Comparison of ENCODE assay signal across 28 cellular contexts in the genomic region with DNA sequence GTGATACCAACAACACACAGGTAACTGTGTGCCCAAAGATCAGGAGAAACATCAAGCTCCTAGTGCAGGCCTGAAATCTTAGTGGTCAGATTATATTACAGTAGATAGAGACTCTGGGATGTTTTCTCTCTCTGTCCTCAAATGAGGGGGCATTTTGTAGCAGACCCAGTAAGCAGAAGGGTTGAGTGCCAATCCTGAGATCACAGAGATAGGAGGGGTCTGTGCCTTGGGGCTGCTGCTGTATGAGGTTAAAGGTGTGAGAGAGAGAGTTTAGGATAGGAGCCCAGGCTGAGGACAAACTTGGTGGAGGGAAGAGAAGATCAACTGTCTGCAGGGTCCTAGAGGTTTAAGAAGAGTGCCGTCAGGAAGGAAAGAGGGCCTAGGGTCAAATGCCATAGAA.
"Had no signal": no experiment of that assay in that cellular context is flagged by ENCODE, and none has a peak within 500 bp of the region (broad histone marks: within the 10 kb centered on the region; RNA-seq: fewer than 3 reads in every experiment).

No MANE protein-coding gene starts in this region.

- DNase-seq: activated B cell treated with CpG ODN at 0.5 μM for 24 hours; activated CD4-positive, alpha-beta memory T cell treated with anti-CD3 and anti-CD28 coated beads for 36 hours; activated CD4-positive, alpha-beta T cell treated with anti-CD3 and anti-CD28 coated beads for 36 hours; activated CD4-positive, alpha-beta T cell treated with anti-CD3 and anti-CD28 coated beads, Interleukin-2, amount 10 ng/mL, durations not matched to agents 24 days and 14 days; activated CD4-positive, CD25-positive, alpha-beta regulatory T cell treated with anti-CD3 and anti-CD28 coated beads, Interleukin-2, amount 50 U/mL, for 72 hours; activated CD8-positive, alpha-beta memory T cell treated with anti-CD3 and anti-CD28 coated beads, Interleukin-2, amount 10 ng/mL, durations not matched to agents 7 days and 5 days; activated CD8-positive, alpha-beta memory T cell treated with anti-CD3 and anti-CD28 coated beads, Interleukin-2, amount 50 U/mL, for 4 hours; activated CD8-positive, alpha-beta T cell treated with anti-CD3 and anti-CD28 coated beads, Interleukin-2, amount 10 ng/mL, durations not matched to agents 7 days and 5 days; activated gamma-delta T cell; activated naive CD4-positive, alpha-beta T cell; activated naive CD4-positive, alpha-beta T cell treated with anti-CD3 and anti-CD28 coated beads, Interleukin-2, amount 10 ng/mL, durations not matched to agents 7 days and 5 days; activated naive CD8-positive, alpha-beta T cell treated with anti-CD3 and anti-CD28 coated beads, Interleukin-2, amount 10 ng/mL, durations not matched to agents 7 days and 5 days; activated T-cell treated with anti-CD3 and anti-CD28 coated beads, Interleukin-2, amount 50 U/mL, for 1 hour; activated T-cell treated with anti-CD3 and anti-CD28 coated beads, Interleukin-2, amount 50 U/mL, for 72 hours; brain microvascular endothelial cell; dorsolateral prefrontal cortex; effector memory CD4-positive, alpha-beta T cell; erythroblast; foreskin keratinocyte; gastrocnemius medialis; heart right ventricle; T-helper 1 cell; T-helper 17 cell had no signal

- H3K4me3 Mint-ChIP-seq: activated B cell treated with CpG ODN at 0.5 μM for 24 hours; activated CD4-positive, alpha-beta memory T cell treated with anti-CD3 and anti-CD28 coated beads for 36 hours; activated CD4-positive, alpha-beta T cell treated with anti-CD3 and anti-CD28 coated beads for 36 hours; activated CD4-positive, alpha-beta T cell treated with anti-CD3 and anti-CD28 coated beads, Interleukin-2, amount 10 ng/mL, durations not matched to agents 24 days and 14 days; activated CD8-positive, alpha-beta memory T cell treated with anti-CD3 and anti-CD28 coated beads, Interleukin-2, amount 10 ng/mL, durations not matched to agents 7 days and 5 days; activated CD8-positive, alpha-beta T cell treated with anti-CD3 and anti-CD28 coated beads, Interleukin-2, amount 10 ng/mL, durations not matched to agents 7 days and 5 days; activated naive CD4-positive, alpha-beta T cell treated with anti-CD3 and anti-CD28 coated beads, Interleukin-2, amount 10 ng/mL, durations not matched to agents 7 days and 5 days; activated naive CD8-positive, alpha-beta T cell treated with anti-CD3 and anti-CD28 coated beads, Interleukin-2, amount 10 ng/mL, durations not matched to agents 7 days and 5 days; activated T-cell treated with anti-CD3 and anti-CD28 coated beads, Interleukin-2, amount 50 U/mL, for 72 hours; central memory CD8-positive, alpha-beta T cell; dendritic cell treated with granulocyte-macrophage colony-stimulating factor and Interleukin-4, amounts not matched to agents 40 ng/mL and 50 ng/mL, for 4 days; T-helper 17 cell; T-helper 2 cell treated with Interferon-gamma antibody and Interleukin-4, amounts not matched to agents 5 μg/mL and 100 μg/mL, for 36 hours had no signal

- H3K9me3 Mint-ChIP-seq: central memory CD8-positive, alpha-beta T cell had no signal

- H3K4me1 Mint-ChIP-seq: activated B cell treated with CpG ODN at 0.5 μM for 24 hours; activated CD4-positive, alpha-beta T cell treated with anti-CD3 and anti-CD28 coated beads for 36 hours; activated CD4-positive, alpha-beta T cell treated with anti-CD3 and anti-CD28 coated beads, Interleukin-2, amount 10 ng/mL, durations not matched to agents 24 days and 14 days; activated CD8-positive, alpha-beta memory T cell treated with anti-CD3 and anti-CD28 coated beads, Interleukin-2, amount 10 ng/mL, durations not matched to agents 7 days and 5 days; activated naive CD4-positive, alpha-beta T cell treated with anti-CD3 and anti-CD28 coated beads, Interleukin-2, amount 10 ng/mL, durations not matched to agents 7 days and 5 days; activated naive CD8-positive, alpha-beta T cell treated with anti-CD3 and anti-CD28 coated beads, Interleukin-2, amount 10 ng/mL, durations not matched to agents 7 days and 5 days; central memory CD8-positive, alpha-beta T cell had no signal

- H3K36me3 Mint-ChIP-seq: activated CD4-positive, alpha-beta memory T cell treated with anti-CD3 and anti-CD28 coated beads for 36 hours; activated CD8-positive, alpha-beta memory T cell treated with anti-CD3 and anti-CD28 coated beads, Interleukin-2, amount 10 ng/mL, durations not matched to agents 7 days and 5 days; activated naive CD4-positive, alpha-beta T cell treated with anti-CD3 and anti-CD28 coated beads, Interleukin-2, amount 10 ng/mL, durations not matched to agents 7 days and 5 days; activated naive CD4-positive, alpha-beta T cell treated with anti-CD3 and anti-CD28 coated beads, Interleukin-2, amount 50 U/mL, for 72 hours; activated naive CD8-positive, alpha-beta T cell treated with anti-CD3 and anti-CD28 coated beads, Interleukin-2, amount 10 ng/mL, durations not matched to agents 7 days and 5 days had no signal

- FAIRE-seq: bronchial epithelial cell had no signal

- H3K27me3 Mint-ChIP-seq: activated CD4-positive, alpha-beta memory T cell treated with anti-CD3 and anti-CD28 coated beads for 36 hours; activated CD4-positive, alpha-beta T cell treated with anti-CD3 and anti-CD28 coated beads for 36 hours; activated naive CD8-positive, alpha-beta T cell treated with anti-CD3 and anti-CD28 coated beads, Interleukin-2, amount 10 ng/mL, durations not matched to agents 7 days and 5 days; T-helper 17 cell had no signal

- H3K27ac Mint-ChIP-seq: activated B cell treated with CpG ODN at 0.5 μM for 24 hours; activated CD4-positive, alpha-beta memory T cell treated with anti-CD3 and anti-CD28 coated beads for 36 hours; activated CD4-positive, alpha-beta T cell treated with anti-CD3 and anti-CD28 coated beads for 36 hours; activated CD4-positive, alpha-beta T cell treated with anti-CD3 and anti-CD28 coated beads, Interleukin-2, amount 10 ng/mL, durations not matched to agents 24 days and 14 days; activated CD8-positive, alpha-beta memory T cell treated with anti-CD3 and anti-CD28 coated beads, Interleukin-2, amount 10 ng/mL, durations not matched to agents 7 days and 5 days; activated CD8-positive, alpha-beta T cell treated with anti-CD3 and anti-CD28 coated beads, Interleukin-2, amount 10 ng/mL, durations not matched to agents 7 days and 5 days; activated naive CD4-positive, alpha-beta T cell treated with anti-CD3 and anti-CD28 coated beads, Interleukin-2, amount 10 ng/mL, durations not matched to agents 7 days and 5 days; activated naive CD4-positive, alpha-beta T cell treated with anti-CD3 and anti-CD28 coated beads, Interleukin-2, amount 50 U/mL, for 72 hours; activated naive CD8-positive, alpha-beta T cell treated with anti-CD3 and anti-CD28 coated beads, Interleukin-2, amount 10 ng/mL, durations not matched to agents 7 days and 5 days; activated T-cell treated with anti-CD3 and anti-CD28 coated beads, Interleukin-2, amount 50 U/mL, for 72 hours; dendritic cell treated with granulocyte-macrophage colony-stimulating factor and Interleukin-4, amounts not matched to agents 40 ng/mL and 50 ng/mL, for 4 days; T-helper 17 cell; T-helper 2 cell treated with Interferon-gamma antibody and Interleukin-4, amounts not matched to agents 5 μg/mL and 100 μg/mL, for 36 hours had no signal
